Comparison of ENCODE assay signal across 20 cellular contexts in the genomic region with DNA sequence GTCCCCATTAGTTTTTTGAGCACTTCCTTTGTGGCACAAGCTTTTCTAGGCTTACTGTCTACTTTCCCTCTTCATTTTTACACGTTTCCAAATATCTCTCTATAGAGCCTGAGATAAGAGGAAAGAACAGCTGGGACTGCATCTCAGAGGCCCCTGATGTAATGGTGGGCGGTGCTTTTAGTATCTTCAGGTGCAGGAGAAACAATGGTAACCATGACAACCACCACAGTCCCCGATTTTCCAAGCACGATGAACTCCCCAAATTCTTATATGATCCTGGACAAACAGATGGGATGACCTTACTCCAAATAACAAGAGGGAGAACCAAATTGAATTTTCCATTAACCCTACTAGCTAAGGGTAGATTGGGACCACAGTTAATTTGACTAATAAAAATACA.
"Had no signal": no experiment of that assay in that cellular context is flagged by ENCODE, and none has a peak within 500 bp of the region (broad histone marks: within the 10 kb centered on the region; RNA-seq: fewer than 3 reads in every experiment).

No MANE protein-coding gene starts in this region.

- H3K4me3 Mint-ChIP-seq: naive thymus-derived CD4-positive, alpha-beta T cell; stimulated activated memory B cell treated with anti-CD40 and anti-IgM and Interleukin-4, amounts not matched to agents 10 μg/mL and 1 μg/mL and 100 μg/mL, for 72 hours had no signal

- H3K27ac Mint-ChIP-seq: stimulated activated memory B cell treated with anti-CD40 and anti-IgM and Interleukin-4, amounts not matched to agents 10 μg/mL and 1 μg/mL and 100 μg/mL, for 72 hours had no signal

- H3K9me3 ChIP-seq: colonic mucosa, neutrophil, stomach, thoracic aorta, transverse colon had no signal

- H3K27me3 Mint-ChIP-seq: naive thymus-derived CD4-positive, alpha-beta T cell; stimulated activated memory B cell treated with anti-CD40 and anti-IgM and Interleukin-4, amounts not matched to agents 10 μg/mL and 1 μg/mL and 100 μg/mL, for 72 hours had no signal

- H3K4me1 Mint-ChIP-seq: stimulated activated memory B cell treated with anti-CD40 and anti-IgM and Interleukin-4, amounts not matched to agents 10 μg/mL and 1 μg/mL and 100 μg/mL, for 72 hours had no signal

- H3K27ac ChIP-seq: colonic mucosa, foreskin keratinocyte, neutrophil, psoas muscle, spleen, stomach, thoracic aorta, transverse colon had no signal

- H3K27me3 ChIP-seq: colonic mucosa, foreskin keratinocyte, neutrophil, spleen, stomach, transverse colon had no signal

- DNase-seq: colonic mucosa; dermis blood vessel endothelial cell; erythroblast; foreskin keratinocyte; hippocampal formation; kidney glomerular epithelial cell; naive thymus-derived CD4-positive, alpha-beta T cell; psoas muscle; retina; spleen; stimulated activated CD4-positive, alpha-beta T cell treated with anti-CD3 and anti-CD28 coated beads, Interleukin-15, amount 100 ng/mL, for 24 hours; stimulated activated CD4-positive, alpha-beta T cell treated with anti-CD3 and anti-CD28 coated beads, Interleukin-1b, Interleukin-23, amount 100 ng/mL, for 48 hours; stimulated activated CD4-positive, alpha-beta T cell treated with anti-CD3 and anti-CD28 coated beads, Interleukin-4, amount 100 ng/mL, for 24 hours; stomach; substantia nigra; transverse colon had no signal

- ATAC-seq: foreskin keratinocyte; naive thymus-derived CD4-positive, alpha-beta T cell; psoas muscle; sciatic nerve; stimulated activated memory B cell treated with anti-CD40 and anti-IgM and Interleukin-4, amounts not matched to agents 10 μg/mL and 1 μg/mL and 100 μg/mL, for 72 hours had no signal

- H3K36me3 ChIP-seq: colonic mucosa, neutrophil, stomach, thoracic aorta, transverse colon had no signal

- H3K4me1 ChIP-seq: colonic mucosa had no signal

- H3K4me3 ChIP-seq: colonic mucosa, psoas muscle, spleen, stomach, thoracic aorta, transverse colon had no signal
